Comparison of ENCODE assay signal across 8 cellular contexts in the genomic region with DNA sequence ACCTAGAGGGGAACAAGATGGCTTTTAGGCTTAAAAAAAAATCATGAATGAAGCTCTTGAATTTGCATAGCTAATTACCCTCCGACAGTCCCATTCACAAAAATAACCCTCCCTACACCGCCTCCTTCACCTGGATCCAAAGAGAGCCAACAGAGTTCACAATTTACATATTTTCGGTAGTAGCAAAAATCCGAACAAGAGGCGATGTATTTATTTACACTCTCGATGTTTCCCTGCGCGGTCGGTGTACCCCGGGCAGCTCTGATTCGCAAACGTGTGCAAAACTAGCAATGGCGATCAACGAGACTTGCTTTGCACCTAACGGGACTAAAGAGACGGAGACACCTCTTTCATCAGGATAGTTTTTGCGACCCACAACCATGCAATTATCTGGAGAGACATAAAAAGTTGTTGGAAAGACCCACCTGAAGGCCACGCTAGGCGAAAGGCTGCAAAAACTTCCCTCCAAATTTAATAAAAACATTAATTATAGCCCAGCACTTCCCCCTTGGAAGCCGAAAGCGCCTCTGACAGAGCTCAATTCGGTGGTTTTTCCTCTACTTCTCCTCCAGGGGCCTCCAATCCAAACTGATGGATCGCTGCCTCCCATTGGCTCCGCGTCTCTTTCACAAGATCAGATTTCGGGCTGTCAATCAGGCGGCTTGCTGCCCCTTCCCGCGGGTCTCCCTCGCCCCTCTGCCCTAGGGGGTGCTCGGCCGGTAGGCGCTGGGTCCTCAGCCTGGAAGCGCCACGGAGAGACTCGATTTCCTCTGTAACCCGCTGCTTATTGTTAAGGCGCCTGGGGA. TPM values are rescaled to one million over a fixed set of nuclear protein-coding genes. Genes with fewer than 3 reads are reported as not detected.
DNase-seq lines count a peak whose midpoint lies in the region; ATAC-seq and TF ChIP-seq lines count a peak whose summit lies in the region.

Gene ETV1 (minus strand): TSS at position 529 of the 806 bp plus-strand sequence. CDS start 614 bp downstream, outside the sequence.

- H3K27ac Mint-ChIP-seq in T-helper 17 cell: no peak within 1 kb of the TSS
- no peak within 1 kb of the TSS for H3K27ac Mint-ChIP-seq in CD4-positive, alpha-beta T cell
- H3K27ac Mint-ChIP-seq in activated naive CD8-positive, alpha-beta T cell treated with anti-CD3 and anti-CD28 coated beads for 36 hours: no peak within 1 kb of the TSS

- no peaks in the 10 kb centered on the region for H3K27me3 ChIP-seq in mucosa of stomach (ENCODE audit: control insufficient read depth, insufficient read depth, low read length)
- H3K27me3 ChIP-seq in CD4-positive, alpha-beta T cell (ENCODE audit: control insufficient read depth, insufficient read depth, low read length): peaks cover 32% of the 10 kb centered on the region

- peak within 1 kb of the TSS; percentile 63 for H3K9ac ChIP-seq in mucosa of stomach (ENCODE audit: low read length)

- H3K9me3 ChIP-seq in T-helper 17 cell (ENCODE audit: control insufficient read depth, low read length, poor library complexity, severe bottlenecking) (no peaks in the 10 kb centered on the region), mucosa of stomach (ENCODE audit: control insufficient read depth, low read length) (no peaks in the 10 kb centered on the region)
- H3K9me3 ChIP-seq in CD4-positive, alpha-beta T cell (ENCODE audit: control insufficient read depth, low read length): no peaks in the 10 kb centered on the region

- no peak for TF ChIP-seq CTCF in CD4-positive, alpha-beta T cell (IDR thresholded peaks at IDR 0.05)

- POLR2A ChIA-PET in CD4-positive, alpha-beta T cell (lab: Charles Lee): no interaction called here

- H3K4me3 ChIP-seq in mucosa of stomach (ENCODE audit: low read length): peak within 1 kb of the TSS; percentile 85

- H3K4me3 Mint-ChIP-seq in T-helper 17 cell: no peak within 1 kb of the TSS
- no peak within 1 kb of the TSS for H3K4me3 Mint-ChIP-seq in CD4-positive, alpha-beta T cell
- H3K4me3 Mint-ChIP-seq in activated naive CD8-positive, alpha-beta T cell treated with anti-CD3 and anti-CD28 coated beads for 36 hours: no peak within 1 kb of the TSS

- H3K27ac ChIP-seq in CD4-positive, alpha-beta T cell (ENCODE audit: low read depth, low read length): no peak within 1 kb of the TSS

- no peaks in the 10 kb centered on the region for H3K36me3 Mint-ChIP-seq in T-helper 17 cell (ENCODE audit: low read depth)
- H3K36me3 Mint-ChIP-seq in CD4-positive, alpha-beta T cell (ENCODE audit: low read depth): no peaks in the 10 kb centered on the region
- no peaks in the 10 kb centered on the region for H3K36me3 Mint-ChIP-seq in activated naive CD8-positive, alpha-beta T cell treated with anti-CD3 and anti-CD28 coated beads for 36 hours

- H3K36me3 ChIP-seq in mucosa of stomach (ENCODE audit: control insufficient read depth, insufficient read depth, low read length): no peaks in the 10 kb centered on the region

- intact Hi-C loops in CD4-positive, alpha-beta T cell (cut with DNase I, micrococcal nuclease): no loop called here

- H3K4me1 Mint-ChIP-seq in T-helper 17 cell: no peaks in the 10 kb centered on the region
- no peaks in the 10 kb centered on the region for H3K4me1 Mint-ChIP-seq in CD4-positive, alpha-beta T cell (ENCODE audit: low read depth)
- H3K4me1 Mint-ChIP-seq in activated naive CD8-positive, alpha-beta T cell treated with anti-CD3 and anti-CD28 coated beads for 36 hours: no peaks in the 10 kb centered on the region

- CTCF ChIA-PET in CD4-positive, alpha-beta T cell (lab: Charles Lee): interaction anchor here (0.7 to 0.8 kb wide), 2 partner anchors 9 to 10 kb away, joined by 3 read pairs; no protein-coding TSS in a partner anchor

- peaks cover 6% of the 10 kb centered on the region for H3K27me3 Mint-ChIP-seq in T-helper 17 cell
- H3K27me3 Mint-ChIP-seq in CD4-positive, alpha-beta T cell: peaks cover 30% of the 10 kb centered on the region
- H3K27me3 Mint-ChIP-seq in activated naive CD8-positive, alpha-beta T cell treated with anti-CD3 and anti-CD28 coated beads for 36 hours: peaks cover 21% of the 10 kb centered on the region

- peak; percentile 14 for ATAC-seq in T-helper 17 cell
- no peak for ATAC-seq in CD4-positive, alpha-beta T cell (ENCODE audit: poor library complexity)

- H3K4me1 ChIP-seq in mucosa of stomach (ENCODE audit: control insufficient read depth, insufficient read depth, low read length): peaks cover 9% of the 10 kb centered on the region

- peak; percentile 56 for DNase-seq in EL
- peak; percentile 35 for DNase-seq in NCI-H1436 treated with DMSO at 0.1 percent for 48 hours (lab: John Stamatoyannopoulos, UW)
- peak in 1 of 3 donors; percentile 11 for DNase-seq in T-helper 17 cell
- peak; percentile 73 for DNase-seq in fibroblast of peridontal ligament (ENCODE audit: extremely low read depth)
- no peak for DNase-seq in stimulated activated naive CD4-positive, alpha-beta T cell (lab: John Stamatoyannopoulos, UW)
- no peak for DNase-seq in CD4-positive, alpha-beta T cell
- DNase-seq in activated naive CD8-positive, alpha-beta T cell treated with anti-CD3 and anti-CD28 coated beads for 36 hours: no peak

- H3K9me3 Mint-ChIP-seq in CD4-positive, alpha-beta T cell: no peaks in the 10 kb centered on the region
- no peaks in the 10 kb centered on the region for H3K9me3 Mint-ChIP-seq in activated naive CD8-positive, alpha-beta T cell treated with anti-CD3 and anti-CD28 coated beads for 36 hours

RNA-seq across cellular contexts. Expression of gene ETV1, which starts in this region (rescaled TPM):
- total RNA-seq in T-helper 17 cell: under 1 TPM in 1 of 2 donors, not detected in 1; 0.55 TPM
- total RNA-seq in CD4-positive, alpha-beta T cell: not detected
- total RNA-seq in activated naive CD8-positive, alpha-beta T cell treated with anti-CD3 and anti-CD28 coated beads for 36 hours: under 1 TPM in 1 of 2 experiments, not detected in 1; 0.10 TPM

Comparison
In these comparisons a context has a peak if more than half of its experiments do, and no peak if none do; other contexts are left out.
1. Peak in ATAC-seq in T-helper 17 cell; RNA of the gene not detected or under 1 TPM.
2. DNase-seq: peak in EL (single experiment), NCI-H1436 treated with DMSO at 0.1 percent for 48 hours (single experiment) and fibroblast of peridontal ligament (single experiment); none in stimulated activated naive CD4-positive, alpha-beta T cell (0 of 6), CD4-positive, alpha-beta T cell (0 of 10) and activated naive CD8-positive, alpha-beta T cell treated with anti-CD3 and anti-CD28 coated beads for 36 hours (single experiment).